ENCODE assay signal across 26 cellular contexts in the genomic region with DNA sequence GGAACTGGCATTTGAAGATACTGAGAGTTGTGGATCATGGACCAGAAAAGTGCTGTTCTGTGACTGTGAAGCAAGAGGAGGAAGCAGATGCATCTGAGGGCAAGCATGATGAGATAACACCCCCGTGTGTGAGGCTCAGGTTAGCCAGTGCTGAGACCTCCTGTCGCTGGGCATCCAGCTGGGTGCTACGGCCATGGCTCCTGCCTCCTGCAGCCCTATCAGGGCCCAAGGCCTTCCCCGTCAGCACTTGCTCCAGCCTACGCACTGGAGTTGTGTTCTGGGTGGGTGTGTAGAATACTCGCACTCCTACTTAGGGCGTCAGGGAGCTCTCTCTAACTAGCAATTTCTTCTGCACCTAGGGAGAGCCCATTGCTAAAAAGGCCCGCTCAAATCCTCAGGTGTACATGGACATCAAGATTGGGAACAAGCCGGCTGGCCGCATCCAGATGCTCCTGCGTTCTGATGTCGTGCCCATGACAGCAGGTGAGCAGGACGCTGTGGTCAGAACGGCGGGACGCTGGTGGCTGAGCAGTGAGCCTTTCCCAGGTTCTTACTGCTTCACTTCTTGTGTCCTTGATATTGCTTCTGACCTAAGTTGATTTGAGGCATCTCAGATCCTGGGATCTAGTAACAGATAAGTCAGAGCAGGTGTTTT. TPM values are rescaled to one million over a fixed set of nuclear protein-coding genes. Genes with fewer than 3 reads are reported as not detected.
"Had no signal": no experiment of that assay in that cellular context is flagged by ENCODE, and none has a peak within 500 bp of the region (broad histone marks: within the 10 kb centered on the region; RNA-seq: fewer than 3 reads in every experiment).

No MANE protein-coding gene starts in this region.

- H3K4me3 Mint-ChIP-seq: endodermal cell; natural killer cell treated with Interleukin-12 subunit alpha and Interleukin-12 subunit beta and Interleukin-15 and Interleukin-18, amount 100 ng/mL, for 72 hours; neural progenitor cell; stimulated activated memory B cell treated with anti-CD40 and anti-IgM and Interleukin-4, amounts not matched to agents 10 μg/mL and 1 μg/mL and 100 μg/mL, for 72 hours had no signal

- H3K27ac Mint-ChIP-seq: endodermal cell; natural killer cell treated with Interleukin-12 subunit alpha and Interleukin-12 subunit beta and Interleukin-15 and Interleukin-18, amount 100 ng/mL, for 72 hours; neural progenitor cell; stimulated activated memory B cell treated with anti-CD40 and anti-IgM and Interleukin-4, amounts not matched to agents 10 μg/mL and 1 μg/mL and 100 μg/mL, for 72 hours had no signal

- H3K27me3 Mint-ChIP-seq: natural killer cell treated with Interleukin-12 subunit alpha and Interleukin-12 subunit beta and Interleukin-15 and Interleukin-18, amount 100 ng/mL, for 72 hours; stimulated activated memory B cell treated with anti-CD40 and anti-IgM and Interleukin-4, amounts not matched to agents 10 μg/mL and 1 μg/mL and 100 μg/mL, for 72 hours had no signal

- H3K9me3 Mint-ChIP-seq: endodermal cell; natural killer cell treated with Interleukin-12 subunit alpha and Interleukin-12 subunit beta and Interleukin-15 and Interleukin-18, amount 100 ng/mL, for 72 hours; neural progenitor cell; stimulated activated memory B cell treated with anti-CD40 and anti-IgM and Interleukin-4, amounts not matched to agents 10 μg/mL and 1 μg/mL and 100 μg/mL, for 72 hours had no signal

- H3K9ac ChIP-seq: neural progenitor cell, parathyroid adenoma had no signal

- H3K27ac ChIP-seq: hepatocyte, left lung, lower lobe of right lung, neural progenitor cell, parathyroid adenoma, psoas muscle, spleen, stomach, thoracic aorta, transverse colon had no signal

- H3K4me3 ChIP-seq: hepatocyte, left lung, lower lobe of right lung, neural progenitor cell, psoas muscle, spleen, stomach, thoracic aorta, transverse colon had no signal

- H3K27me3 ChIP-seq: hepatocyte, left lung, neural progenitor cell, spleen, stomach, transverse colon had no signal

- H3K4me1 ChIP-seq: lower lobe of right lung, neural progenitor cell, parathyroid adenoma had no signal

- H3K9me3 ChIP-seq: left lung, lower lobe of right lung, psoas muscle, spleen, stomach, thoracic aorta, transverse colon had no signal

- DNase-seq: dermis blood vessel endothelial cell; endodermal cell; erythroblast; foreskin melanocyte; left lung; lower lobe of right lung; mesenchymal stem cell; midbrain; occipital lobe; psoas muscle; spleen; stimulated activated CD4-positive, alpha-beta T cell treated with anti-CD3 and anti-CD28 coated beads, Interleukin-15, amount 100 ng/mL, for 24 hours; stimulated activated CD4-positive, alpha-beta T cell treated with anti-CD3 and anti-CD28 coated beads, Interleukin-1b, Interleukin-23, amount 100 ng/mL, for 48 hours; stimulated activated CD4-positive, alpha-beta T cell treated with anti-CD3 and anti-CD28 coated beads, Interleukin-4, amount 100 ng/mL, for 24 hours; stomach; substantia nigra; transverse colon had no signal

- H3K4me1 Mint-ChIP-seq: endodermal cell had no signal

- ATAC-seq: left lung; lower lobe of right lung; natural killer cell treated with Interleukin-12 subunit alpha and Interleukin-12 subunit beta and Interleukin-15 and Interleukin-18, amount 100 ng/mL, for 72 hours; psoas muscle; sciatic nerve; stimulated activated memory B cell treated with anti-CD40 and anti-IgM and Interleukin-4, amounts not matched to agents 10 μg/mL and 1 μg/mL and 100 μg/mL, for 72 hours had no signal

RNA-seq across cellular contexts. Expression of a gene that starts 26.0 kb away (rescaled TPM):
- total RNA-seq: skeletal muscle tissue had no signal

RNA-seq across cellular contexts. Expression of a gene that starts 53.9 kb away (rescaled TPM):
- total RNA-seq: endodermal cell, endothelial cell of umbilical vein, sciatic nerve had no signal
